ENCODE assay signal across 24 cellular contexts in the genomic region with DNA sequence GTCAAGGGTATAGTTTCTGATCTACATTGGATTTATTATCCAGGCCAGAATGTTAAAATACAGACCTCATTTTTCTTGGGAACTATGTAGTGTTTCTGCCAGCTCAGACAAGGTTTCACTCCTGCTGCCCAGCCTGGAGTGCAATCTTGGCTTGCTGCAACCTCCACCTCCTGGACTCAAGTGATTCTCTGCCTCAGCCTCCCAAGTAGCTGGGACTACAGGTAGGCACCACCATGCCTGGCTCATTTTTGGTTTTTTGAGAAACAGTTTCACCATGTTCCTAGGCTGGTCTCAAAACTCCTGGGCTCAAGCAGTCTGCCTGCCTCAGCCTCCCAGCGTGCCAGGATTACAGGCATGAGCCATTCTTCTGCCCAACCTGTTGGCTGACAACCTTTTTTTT. TPM values are rescaled to one million over a fixed set of nuclear protein-coding genes. Genes with fewer than 3 reads are reported as not detected.
DNase-seq lines count a peak whose midpoint lies in the region; ATAC-seq, FAIRE-seq and TF ChIP-seq lines count a peak whose summit lies in the region.
"Had no signal": no experiment of that assay in that cellular context is flagged by ENCODE, and none has a peak within 500 bp of the region (broad histone marks: within the 10 kb centered on the region; RNA-seq: fewer than 3 reads in every experiment).

No MANE protein-coding gene starts in this region.

- no peak for TF ChIP-seq EP300 in H1 (IDR thresholded peaks at IDR 0.05; ENCODE audit: borderline replicate concordance in 1 of 2, low read depth in 2 of 2, low read length in 2 of 2)

- H2BK20ac ChIP-seq in H1 (ENCODE audit: low read length): no peak overlapping the region

- no peak for ATAC-seq in activated T-cell treated with anti-CD3 and anti-CD28 coated beads, Interleukin-2, amount 50 U/mL, for 4 hours
- no peak for ATAC-seq in activated T-helper 17 cell treated with anti-CD3 and anti-CD28 coated beads, Interleukin-2, amount 50 U/mL, for 72 hours (replicated peaks)
- ATAC-seq: PC-3 had no signal

- H3K27ac ChIP-seq in H1 (ENCODE audit: low read depth, low read length): no peak overlapping the region
- no peak overlapping the region for H3K27ac ChIP-seq in Karpas-422 (ENCODE audit: low read length)
- H3K27ac ChIP-seq: BLaER1 had no signal

- peaks cover 47% of the 10 kb centered on the region for H3K4me1 Mint-ChIP-seq in activated T-cell treated with anti-CD3 and anti-CD28 coated beads, Interleukin-2, amount 50 U/mL, for 24 hours (ENCODE audit: low read depth)
- H3K4me1 Mint-ChIP-seq in activated T-cell treated with anti-CD3 and anti-CD28 coated beads, Interleukin-2, amount 50 U/mL, for 4 hours (ENCODE audit: low read depth): peaks cover 33% of the 10 kb centered on the region
- peaks cover 18% of the 10 kb centered on the region for H3K4me1 Mint-ChIP-seq in activated T-helper 17 cell treated with anti-CD3 and anti-CD28 coated beads, Interleukin-2, amount 50 U/mL, for 72 hours

- peak overlapping the region; percentile 80 for H3K27ac Mint-ChIP-seq in activated T-cell treated with anti-CD3 and anti-CD28 coated beads, Interleukin-2, amount 50 U/mL, for 24 hours
- H3K27ac Mint-ChIP-seq in activated T-helper 17 cell treated with anti-CD3 and anti-CD28 coated beads, Interleukin-2, amount 50 U/mL, for 72 hours: peak overlapping the region; percentile 48

- H2BK12ac ChIP-seq in H1 (ENCODE audit: low read depth, low read length): no peak overlapping the region

- H4K8ac ChIP-seq in H1 (ENCODE audit: extremely low read depth, insufficient read depth, low read length): peak overlapping the region; percentile 51

- FAIRE-seq in GM12892 (lab: Jason Lieb, UNC) (no peak), H1 (lab: Jason Lieb, UNC) (no peak)
- FAIRE-seq: A204.1, D721Med, H54 had no signal

- H3K9me2 ChIP-seq in Karpas-422 (replicated peaks; ENCODE audit: insufficient read depth, low read length): no peaks in the 10 kb centered on the region

- no peak overlapping the region for H4K5ac ChIP-seq in H1 (ENCODE audit: insufficient read length, low read depth, low read length)

- H3K27me3 Mint-ChIP-seq in activated T-cell treated with anti-CD3 and anti-CD28 coated beads, Interleukin-2, amount 50 U/mL, for 24 hours: no peaks in the 10 kb centered on the region
- no peaks in the 10 kb centered on the region for H3K27me3 Mint-ChIP-seq in activated T-cell treated with anti-CD3 and anti-CD28 coated beads, Interleukin-2, amount 50 U/mL, for 4 hours (ENCODE audit: low read depth)
- H3K27me3 Mint-ChIP-seq in activated T-helper 17 cell treated with anti-CD3 and anti-CD28 coated beads, Interleukin-2, amount 50 U/mL, for 72 hours: no peaks in the 10 kb centered on the region
- H3K27me3 Mint-ChIP-seq: CD4-positive, CD25-positive, alpha-beta regulatory T cell had no signal

- H3K9me3 ChIP-seq in H1 (ENCODE audit: insufficient read depth in 2 of 2, low read depth in 1 of 2, low read length in 1 of 2) (no peaks in the 10 kb centered on the region), Karpas-422 (ENCODE audit: low read length) (no peaks in the 10 kb centered on the region)
- H3K9me3 ChIP-seq: BLaER1, MG63 had no signal

- peaks cover 49 to 96% (median 77%) of the 10 kb centered on the region in 4 experiments for H3K36me3 ChIP-seq in H1 (ENCODE audit: control insufficient read depth in 2 of 4, insufficient read depth in 4 of 4, low read length in 3 of 4)
- H3K36me3 ChIP-seq in Karpas-422 (ENCODE audit: insufficient read depth, low read length): peaks cover 72% of the 10 kb centered on the region

- H2BK120ac ChIP-seq in H1 (replicated peaks; ENCODE audit: low read depth, low read length): no peak overlapping the region

- H3K14ac ChIP-seq in H1 (ENCODE audit: insufficient read length): no peak overlapping the region

- TF ChIP-seq RAD21 in H1 (IDR thresholded peaks at IDR 0.05 in 1 of 2, conservative IDR thresholded peaks at IDR 0.05 in 1 of 2; ENCODE audit: low read depth in 2 of 2, low read length in 2 of 2): no peak

- peaks cover 6% of the 10 kb centered on the region for H3K23me2 ChIP-seq in H1 (ENCODE audit: low read depth, low read length)

- H3K27me3 ChIP-seq in H1 (replicated peaks in 1 of 4; ENCODE audit: control insufficient read depth in 3 of 4, extremely low read depth in 1 of 4, insufficient read depth in 3 of 4, low read length in 3 of 4) (no peaks in the 10 kb centered on the region), Karpas-422 (ENCODE audit: low read length) (no peaks in the 10 kb centered on the region)
- H3K27me3 ChIP-seq: BLaER1, MG63 had no signal

- H2BK5ac ChIP-seq in H1 (ENCODE audit: low read depth, low read length): no peak overlapping the region

- H3K4me2 ChIP-seq in H1 (ENCODE audit: insufficient read depth in 1 of 2, low read depth in 2 of 2, low read length in 2 of 2) (no peak overlapping the region), Karpas-422 (ENCODE audit: low read depth, low read length, poor library complexity, severe bottlenecking) (no peak overlapping the region)
- H3K4me2 ChIP-seq: BLaER1 had no signal

- no peak overlapping the region for H2AFZ ChIP-seq in H1 (ENCODE audit: low read length)
- no peak overlapping the region for H2AFZ ChIP-seq in Karpas-422 (ENCODE audit: low read length)

- peaks cover 100% of the 10 kb centered on the region for H3K36me3 Mint-ChIP-seq in activated T-cell treated with anti-CD3 and anti-CD28 coated beads, Interleukin-2, amount 50 U/mL, for 24 hours (ENCODE audit: low read depth)
- peaks cover 59% of the 10 kb centered on the region for H3K36me3 Mint-ChIP-seq in activated T-cell treated with anti-CD3 and anti-CD28 coated beads, Interleukin-2, amount 50 U/mL, for 4 hours (ENCODE audit: insufficient read depth)
- H3K36me3 Mint-ChIP-seq in activated T-helper 17 cell treated with anti-CD3 and anti-CD28 coated beads, Interleukin-2, amount 50 U/mL, for 72 hours (ENCODE audit: low read depth): peaks cover 100% of the 10 kb centered on the region

- CTCF ChIA-PET in H1 (lab: Charles Lee; ENCODE audit: partially characterized antibody): interaction anchor here (0.9 kb wide), 1 partner anchor 15 kb away, joined by 4 read pairs; no protein-coding TSS in a partner anchor

- H3K4ac ChIP-seq in H1 (replicated peaks; ENCODE audit: insufficient read length, low read depth, low read length): no peak overlapping the region

- TF ChIP-seq POLR2A in GM12892 (IDR thresholded peaks at IDR 0.05; ENCODE audit: low read depth, low read length) (peak; percentile 36; the same call in 1 of the 2 replicates), H1 (IDR thresholded peaks at IDR 0.05; ENCODE audit: control extremely low read depth in 1 of 2, low read depth in 2 of 2, low read length in 2 of 2) (peak; percentile 18 to 79)

- H2BK15ac ChIP-seq in H1 (ENCODE audit: low read length): no peak overlapping the region

- no peak overlapping the region for H4K91ac ChIP-seq in H1 (replicated peaks; ENCODE audit: insufficient read length, low read length)

- H4K20me1 ChIP-seq in H1 (replicated peaks in 1 of 2; ENCODE audit: control insufficient read depth in 1 of 2, insufficient read depth in 2 of 2, low read length in 2 of 2) (peaks cover 15 to 22% of the 10 kb centered on the region in 2 experiments), Karpas-422 (ENCODE audit: insufficient read depth, low read depth, low read length) (peaks cover 43% of the 10 kb centered on the region)

- WGBS in H1 (ENCODE audit: extremely low coverage in 1 of 2, insufficient coverage in 1 of 2, insufficient read length in 1 of 2, insufficient replicate concordance in 2 of 2, low coverage in 1 of 2, low lambda C conversion rate in 2 of 2, missing lambda C conversion rate in 1 of 2), 2 experiments: 89% methylated on average over 1 of the region's 1 CpG; no CpG with 5 or more reads in 1 of the 2 experiments

- DNase-seq in activated T-cell treated with anti-CD3 and anti-CD28 coated beads, Interleukin-2, amount 50 U/mL, for 24 hours: no peak
- no peak for DNase-seq in activated T-cell treated with anti-CD3 and anti-CD28 coated beads, Interleukin-2, amount 50 U/mL, for 4 hours
- no peak for DNase-seq in GM12892 (ENCODE audit: insufficient read length)
- DNase-seq in H1 (ENCODE audit: low read depth in 1 of 2, low spot score in 2 of 2): no peak
- no peak for DNase-seq in NCI-H1694 treated with DMSO at 0.1 percent for 48 hours (lab: John Stamatoyannopoulos, UW)
- no peak for DNase-seq in middle frontal gyrus (ENCODE audit: extremely low spot score, low spot score)
- no peak for DNase-seq in Karpas-422
- DNase-seq: CD4-positive, CD25-positive, alpha-beta regulatory T cell; KBM-7; MG63; NCI-H1105 treated with DMSO at 0.1 percent for 48 hours; NCI-H146; NCI-H2029; NCI-H446; NCI-H524 treated with DMSO at 0.1 percent for 48 hours; NCI-H82; NK-92 treated with Interleukin-12 subunit alpha and Interleukin-12 subunit beta, amount 100 ng/mL, for 24 hours; PC-3; Right ventricle myocardium superior had no signal

- H3K79me1 ChIP-seq in H1 (ENCODE audit: low read depth, low read length): peaks cover 4% of the 10 kb centered on the region; the same call in 1 of the 2 replicates

- POLR2A ChIA-PET in H1 (lab: Charles Lee; ENCODE audit: partially characterized antibody): interaction anchor here (0.6 to 4.9 kb wide), 12 partner anchors 10 to 839 kb away, joined by 3 to 40 read pairs (median 3); a partner anchor contains a TSS

- no peaks in the 10 kb centered on the region for H3K9me3 Mint-ChIP-seq in activated T-cell treated with anti-CD3 and anti-CD28 coated beads, Interleukin-2, amount 50 U/mL, for 24 hours
- H3K9me3 Mint-ChIP-seq in activated T-cell treated with anti-CD3 and anti-CD28 coated beads, Interleukin-2, amount 50 U/mL, for 4 hours: no peaks in the 10 kb centered on the region
- H3K9me3 Mint-ChIP-seq in activated T-helper 17 cell treated with anti-CD3 and anti-CD28 coated beads, Interleukin-2, amount 50 U/mL, for 72 hours: no peaks in the 10 kb centered on the region
- H3K9me3 Mint-ChIP-seq: CD4-positive, CD25-positive, alpha-beta regulatory T cell had no signal

- no peak overlapping the region for H2AK5ac ChIP-seq in H1 (ENCODE audit: low read depth, low read length)

- H3K4me3 Mint-ChIP-seq in activated T-cell treated with anti-CD3 and anti-CD28 coated beads, Interleukin-2, amount 50 U/mL, for 24 hours: no peak overlapping the region
- H3K4me3 Mint-ChIP-seq in activated T-cell treated with anti-CD3 and anti-CD28 coated beads, Interleukin-2, amount 50 U/mL, for 4 hours: no peak overlapping the region
- no peak overlapping the region for H3K4me3 Mint-ChIP-seq in activated T-helper 17 cell treated with anti-CD3 and anti-CD28 coated beads, Interleukin-2, amount 50 U/mL, for 72 hours

- no peak for TF ChIP-seq CTCF in H1 (IDR thresholded peaks at IDR 0.05; ENCODE audit: control extremely low read depth in 1 of 3, insufficient read depth in 1 of 3, low read depth in 1 of 3, low read length in 3 of 3)

- H3K9ac ChIP-seq in H1 (replicated peaks in 1 of 4; ENCODE audit: extremely low read depth in 1 of 4, low read depth in 3 of 4, low read length in 3 of 4) (no peak overlapping the region), Karpas-422 (ENCODE audit: low read length) (no peak overlapping the region)
- H3K9ac ChIP-seq: BLaER1 had no signal

- H3K4me3 ChIP-seq in H1 (ENCODE audit: extremely low read depth in 1 of 4, insufficient read depth in 2 of 4, low read depth in 3 of 4, low read length in 4 of 4) (no peak overlapping the region), Karpas-422 (ENCODE audit: low read length) (no peak overlapping the region)
- H3K4me3 ChIP-seq: BLaER1, MG63 had no signal

- H3K23ac ChIP-seq in H1 (ENCODE audit: insufficient read length): no peak overlapping the region

- no peak overlapping the region for H3K56ac ChIP-seq in H1 (replicated peaks; ENCODE audit: insufficient read length, low read depth, low read length)

- peaks cover 12 to 38% of the 10 kb centered on the region in 2 experiments for H3K79me2 ChIP-seq in H1 (ENCODE audit: control insufficient read depth in 1 of 2, insufficient read depth in 2 of 2, low read length in 2 of 2)
- peaks cover 36% of the 10 kb centered on the region for H3K79me2 ChIP-seq in Karpas-422 (ENCODE audit: low read length)

- no peak overlapping the region for H3K18ac ChIP-seq in H1 (ENCODE audit: extremely low read depth, low read length)

- H3K4me1 ChIP-seq in H1 (replicated peaks in 1 of 4; ENCODE audit: control insufficient read depth in 3 of 4, insufficient read depth in 4 of 4, low read length in 3 of 4): peaks cover 0 to 6% (median 1%) of the 10 kb centered on the region in 4 experiments; a peak in 3 of 7 replicates
- peaks cover 19% of the 10 kb centered on the region for H3K4me1 ChIP-seq in Karpas-422 (ENCODE audit: low read length)

RNA-seq across cellular contexts. Expression of a gene that starts 5.7 kb away (rescaled TPM):
- total RNA-seq in activated T-cell treated with anti-CD3 and anti-CD28 coated beads, Interleukin-2, amount 50 U/mL, for 4 hours: 1,000 to 10,000 TPM; 1,718 to 1,800 (median 1,758) TPM
- 8,786 TPM for polyA plus RNA-seq in GM12892 (2012; ENCODE audit: missing spikeins)
- 1,000 to 10,000 TPM; 1,481 to 2,007 TPM for total RNA-seq in activated T-helper 17 cell treated with anti-CD3 and anti-CD28 coated beads, Interleukin-2, amount 50 U/mL, for 72 hours
- 1,419 and 1,430 TPM in 2 replicates for total RNA-seq in H1 (2021; fragmentation: NEBNext Ultra II Directional; extraction: Animal tissue kit (Norgen Biotek cat#: 25700))
- 1,414 and 2,987 TPM in 2 replicates for polyA plus RNA-seq in H1 (2011; rRNA removed)
- polyA plus RNA-seq in H1 (2011; cell fraction: cytosol; rRNA removed): 2,735 TPM
- 914 TPM for polyA plus RNA-seq in H1 (2011; cell fraction: nucleus; rRNA removed)
- polyA plus RNA-seq in H1 (2012, experiment 1 of 2): 2,414 to 2,962 TPM (median 2,632 TPM) in 4 replicates
- 20,423 TPM for polyA plus RNA-seq in H1 (2012, experiment 2 of 2)
- 2,424 TPM for polyA plus RNA-seq in H1 (2013, experiment 1 of 2)
- 2,427 TPM for polyA plus RNA-seq in H1 (2013, experiment 2 of 2)
- polyA minus RNA-seq in H1 (2011; rRNA and poly(A)+ RNA removed): 314 and 483 TPM in 2 replicates
- 98.6 TPM for polyA minus RNA-seq in H1 (2011; cell fraction: cytosol; rRNA and poly(A)+ RNA removed)
- polyA minus RNA-seq in H1 (2011; cell fraction: nucleus; rRNA and poly(A)+ RNA removed): 439 TPM
- 1,954 and 2,083 TPM in 2 replicates for total RNA-seq in Karpas-422 (2014; rRNA removed; shearing (Covaris generic); ENCODE audit: low replicate concordance)

RNA-seq across cellular contexts. Expression of a gene that starts 24.3 kb away (rescaled TPM):
- 100 to 1,000 TPM; 101 to 105 (median 103) TPM for total RNA-seq in activated T-cell treated with anti-CD3 and anti-CD28 coated beads, Interleukin-2, amount 50 U/mL, for 4 hours
- polyA plus RNA-seq in GM12892 (2012; ENCODE audit: missing spikeins): 132 TPM
- 10 to 100 TPM; 48.8 to 69.7 TPM for total RNA-seq in activated T-helper 17 cell treated with anti-CD3 and anti-CD28 coated beads, Interleukin-2, amount 50 U/mL, for 72 hours
- 176 and 178 TPM in 2 replicates for total RNA-seq in H1 (2021; fragmentation: NEBNext Ultra II Directional; extraction: Animal tissue kit (Norgen Biotek cat#: 25700))
- 95.8 and 165 TPM in 2 replicates for polyA plus RNA-seq in H1 (2011; rRNA removed)
- polyA plus RNA-seq in H1 (2011; cell fraction: cytosol; rRNA removed): 148 TPM
- 34.0 TPM for polyA plus RNA-seq in H1 (2011; cell fraction: nucleus; rRNA removed)
- polyA plus RNA-seq in H1 (2012, experiment 1 of 2): 113 to 148 TPM (median 134 TPM) in 4 replicates
- 120 TPM for polyA plus RNA-seq in H1 (2012, experiment 2 of 2)
- polyA plus RNA-seq in H1 (2013, experiment 1 of 2): 276 TPM
- polyA plus RNA-seq in H1 (2013, experiment 2 of 2): 352 TPM
- polyA minus RNA-seq in H1 (2011; rRNA and poly(A)+ RNA removed): 110 and 111 TPM in 2 replicates
- 38.5 TPM for polyA minus RNA-seq in H1 (2011; cell fraction: cytosol; rRNA and poly(A)+ RNA removed)
- polyA minus RNA-seq in H1 (2011; cell fraction: nucleus; rRNA and poly(A)+ RNA removed): 40.7 TPM
- 79.4 and 158 TPM in 2 replicates for total RNA-seq in Karpas-422 (2014; rRNA removed; shearing (Covaris generic); ENCODE audit: low replicate concordance)
